19 cellular contexts compared by ENCODE assay signal in genomic region chr16:55406651-55407050, GRCh38.
"Had no signal": no experiment of that assay in that cellular context is flagged by ENCODE, and none has a peak within 500 bp of the region (broad histone marks: within the 10 kb centered on the region; RNA-seq: fewer than 3 reads in every experiment).

No MANE protein-coding gene starts in this region.

- H3K27ac Mint-ChIP-seq: naive B cell had no signal

- H3K36me3 Mint-ChIP-seq: naive B cell had no signal

- H3K4me3 ChIP-seq: coronary artery, dorsolateral prefrontal cortex, esophagus muscularis mucosa, gastrocnemius medialis, heart right ventricle, left lung, lower lobe of right lung had no signal

- H3K27me3 ChIP-seq: gastrocnemius medialis, left lung had no signal

- H3K27ac ChIP-seq: coronary artery, dorsolateral prefrontal cortex, esophagus muscularis mucosa, foreskin keratinocyte, gastrocnemius medialis, heart right ventricle, left lung, lower lobe of right lung had no signal

- DNase-seq: dermis blood vessel endothelial cell; dorsolateral prefrontal cortex; effector CD4-positive, alpha-beta T cell; effector memory CD4-positive, alpha-beta T cell; foreskin keratinocyte; gastrocnemius medialis; glutamatergic neuron; head of caudate nucleus; heart right ventricle; hippocampal formation; left cardiac atrium; left lung; left ventricle myocardium superior; lower lobe of right lung; mesenchymal stem cell; midbrain; naive B cell had no signal

- H3K9me3 ChIP-seq: gastrocnemius medialis, left lung, lower lobe of right lung had no signal

- H3K4me1 Mint-ChIP-seq: naive B cell had no signal

- H3K4me3 Mint-ChIP-seq: naive B cell had no signal

- H3K36me3 ChIP-seq: esophagus muscularis mucosa, gastrocnemius medialis, heart right ventricle, left lung, lower lobe of right lung had no signal

- ATAC-seq: foreskin keratinocyte, gastrocnemius medialis, heart right ventricle, left cardiac atrium, left lung, left ventricle myocardium superior, lower lobe of right lung had no signal

- H3K4me1 ChIP-seq: esophagus muscularis mucosa, foreskin keratinocyte, gastrocnemius medialis, left lung, lower lobe of right lung had no signal
